Comparison of ENCODE assay signal across 9 cellular contexts in the genomic region with DNA sequence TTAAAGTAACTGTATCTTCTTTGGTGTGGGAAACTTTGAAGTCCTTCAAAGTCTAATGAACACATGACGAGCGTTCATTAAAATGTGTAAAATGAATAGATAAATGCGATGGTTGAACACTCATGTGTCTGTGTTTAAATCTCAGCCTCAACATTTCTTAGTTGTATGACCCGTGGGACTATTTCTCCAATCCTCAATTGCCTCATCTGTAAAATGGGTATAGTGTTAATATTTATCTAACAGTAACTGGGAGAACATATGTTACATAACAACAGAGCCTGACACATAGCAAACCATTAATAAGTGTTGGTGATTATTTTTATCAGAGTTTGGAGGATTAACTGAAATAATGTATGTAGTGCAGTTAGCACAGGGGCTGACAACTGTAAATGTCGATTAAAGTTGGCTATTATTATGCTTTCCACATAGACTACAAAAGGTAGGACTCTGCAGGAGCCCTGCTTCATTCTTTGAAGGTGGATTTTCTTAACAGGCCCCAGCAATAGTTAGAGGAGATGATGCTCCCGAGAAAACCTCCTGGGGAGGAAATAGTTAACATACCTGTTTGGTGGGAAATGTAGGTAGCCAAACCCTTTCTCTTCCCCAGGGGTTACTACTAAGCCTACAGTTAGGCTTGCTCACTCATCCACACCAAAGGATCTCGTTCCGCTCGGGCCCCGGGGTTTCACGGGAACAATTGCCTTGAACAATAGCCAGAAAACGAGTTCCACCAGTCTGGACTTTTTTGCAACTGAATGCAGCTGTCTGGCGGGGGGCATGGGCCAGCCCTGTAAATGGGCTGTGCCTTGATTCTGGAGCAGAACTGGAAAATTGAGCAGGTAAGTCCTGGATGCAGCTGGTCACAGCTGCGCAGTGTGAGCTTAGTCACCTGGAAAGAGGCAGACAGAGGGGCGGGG.
DNase-seq lines count a peak whose midpoint lies in the region; ATAC-seq and TF ChIP-seq lines count a peak whose summit lies in the region.
"Had no signal": no experiment of that assay in that cellular context is flagged by ENCODE, and none has a peak within 500 bp of the region (broad histone marks: within the 10 kb centered on the region; RNA-seq: fewer than 3 reads in every experiment).

No MANE protein-coding gene starts in this region.

- no peaks in the 10 kb centered on the region for H3K36me3 Mint-ChIP-seq in glutamatergic neuron (ENCODE audit: unreplicated experiment)

- H3K4me2 ChIP-seq in trophoblast cell (ENCODE audit: low read length): peak overlapping the region; percentile 57

- peaks cover 84% of the 10 kb centered on the region for H3K4me1 ChIP-seq in HUES64 (ENCODE audit: insufficient read depth, low read length)
- peaks cover 25 to 40% of the 10 kb centered on the region in 2 experiments for H3K4me1 ChIP-seq in trophoblast cell (ENCODE audit: control insufficient read depth in 1 of 2, insufficient read depth in 2 of 2, low read length in 2 of 2)

- H2AK5ac ChIP-seq in trophoblast cell (ENCODE audit: low read length): no peak overlapping the region

- H3K36me3 ChIP-seq in HUES64 (ENCODE audit: insufficient read depth, low read length) (no peaks in the 10 kb centered on the region), trophoblast cell (ENCODE audit: control insufficient read depth in 1 of 2, insufficient read depth in 2 of 2, low read length in 2 of 2) (no peaks in the 10 kb centered on the region)

- H4K12ac ChIP-seq in trophoblast cell (ENCODE audit: low read depth, low read length): no peak overlapping the region

- no peak for TF ChIP-seq POLR2A in erythroblast (IDR thresholded peaks at IDR 0.05; ENCODE audit: low read length)

- no peak overlapping the region for H3K18ac ChIP-seq in trophoblast cell (ENCODE audit: low read length)

- peaks cover 7% of the 10 kb centered on the region for H3K9me3 Mint-ChIP-seq in glutamatergic neuron (ENCODE audit: unreplicated experiment)

- no peak overlapping the region for H2BK12ac ChIP-seq in trophoblast cell (ENCODE audit: low read length)

- no peak overlapping the region for H3K4me3 Mint-ChIP-seq in glutamatergic neuron (ENCODE audit: unreplicated experiment)

- H3K27me3 Mint-ChIP-seq in glutamatergic neuron (ENCODE audit: unreplicated experiment): peaks cover 7% of the 10 kb centered on the region

- TF ChIP-seq CTCF in glutamatergic neuron (IDR thresholded peaks at IDR 0.05; ENCODE audit: partially characterized antibody, unreplicated experiment): no peak

- H3K27me3 ChIP-seq in HUES64 (ENCODE audit: insufficient read depth, low read length): no peaks in the 10 kb centered on the region; the same call in 1 of the 2 replicates
- no peaks in the 10 kb centered on the region for H3K27me3 ChIP-seq in trophoblast cell (ENCODE audit: insufficient read depth, low read length)

- H3K27ac Mint-ChIP-seq in glutamatergic neuron (ENCODE audit: unreplicated experiment): no peak overlapping the region

- H3K9me3 ChIP-seq in HUES64 (ENCODE audit: insufficient read depth, low read depth, low read length) (no peaks in the 10 kb centered on the region), trophoblast cell (ENCODE audit: insufficient read depth, low read depth, low read length) (no peaks in the 10 kb centered on the region)

- peak overlapping the region; percentile 64 for H2BK120ac ChIP-seq in trophoblast cell (ENCODE audit: insufficient read depth, low read length, poor library complexity)

- H3K79me1 ChIP-seq in trophoblast cell (ENCODE audit: low read length): peaks cover 53% of the 10 kb centered on the region

- peak overlapping the region; percentile 25 for H2BK5ac ChIP-seq in trophoblast cell (ENCODE audit: low read depth, low read length, poor library complexity)

- H3K4me3 ChIP-seq in HUES64 (ENCODE audit: low read length) (peak overlapping the region; percentile 43), trophoblast cell (ENCODE audit: low read depth, low read length) (no peak overlapping the region)

- H4K8ac ChIP-seq in trophoblast cell (ENCODE audit: low read depth, low read length): no peak overlapping the region

- no peak overlapping the region for H3K4ac ChIP-seq in trophoblast cell (ENCODE audit: low read depth, low read length)

- H4K91ac ChIP-seq in trophoblast cell (ENCODE audit: low read depth, low read length): no peak overlapping the region

- 18% methylated on average over 14 of the region's 15 CpGs for WGBS in HUES64
- no CpG with 5 or more reads among the region's 15 CpGs for WGBS in trophoblast cell (ENCODE audit: extremely low coverage, insufficient coverage, insufficient read length)

- peak overlapping the region; percentile 79 for H3K27ac ChIP-seq in HUES64 (ENCODE audit: low read depth, low read length)
- H3K27ac ChIP-seq in trophoblast cell (ENCODE audit: low read depth, low read length): peak overlapping the region; percentile 93

- no peak for ATAC-seq in HG02642 (IDR thresholded peaks at IDR 0.05; ENCODE audit: poor library complexity, unreplicated experiment)

- peak; percentile 82 for DNase-seq in NCI-H748 treated with DMSO at 0.1 percent for 48 hours (lab: John Stamatoyannopoulos, UW)
- peak; percentile 30 for DNase-seq in glutamatergic neuron
- DNase-seq in trophoblast cell: peak; percentile 94 to 95
- no peak for DNase-seq in DMS 273 treated with DMSO at 0.1 percent for 48 hours (lab: John Stamatoyannopoulos, UW)
- DNase-seq in erythroblast (lab: John Stamatoyannopoulos, UW): no peak
- DNase-seq in activated effector memory CD4-positive, alpha-beta T cell treated with Interleukin-2 at 50 U/mL for 16 hours: no peak
- DNase-seq: activated gamma-delta T cell had no signal

- H3K14ac ChIP-seq in trophoblast cell (ENCODE audit: low read length): no peak overlapping the region

- peaks cover 32% of the 10 kb centered on the region for H3K4me1 Mint-ChIP-seq in glutamatergic neuron (ENCODE audit: low read depth, unreplicated experiment)

- H3K23ac ChIP-seq in trophoblast cell (ENCODE audit: low read length): no peak overlapping the region

- H3K79me2 ChIP-seq in trophoblast cell (ENCODE audit: control insufficient read depth, insufficient read depth, low read length, poor library complexity): peaks cover 21% of the 10 kb centered on the region

- H3K9ac ChIP-seq in HUES64 (ENCODE audit: low read depth, low read length) (peak overlapping the region; percentile 41; the same call in 1 of the 2 replicates), trophoblast cell (ENCODE audit: low read length) (no peak overlapping the region)

- no peak overlapping the region for H2AFZ ChIP-seq in trophoblast cell (ENCODE audit: insufficient read depth, low read length, poor library complexity)

Comparison
In these comparisons a context has a peak if more than half of its experiments do, and no peak if none do; other contexts are left out.
1. DNase-seq: peak in NCI-H748 treated with DMSO at 0.1 percent for 48 hours (single experiment), glutamatergic neuron (single experiment) and trophoblast cell (2 of 2); none in DMS 273 treated with DMSO at 0.1 percent for 48 hours (single experiment), erythroblast (0 of 2) and activated effector memory CD4-positive, alpha-beta T cell treated with Interleukin-2 at 50 U/mL for 16 hours (single experiment).